14 cellular contexts compared by ENCODE assay signal in genomic region chr18:59050661-59051057, GRCh38.
"Had no signal": no experiment of that assay in that cellular context is flagged by ENCODE, and none has a peak within 500 bp of the region (broad histone marks: within the 10 kb centered on the region; RNA-seq: fewer than 3 reads in every experiment).

No MANE protein-coding gene starts in this region.

- H3K9me3 Mint-ChIP-seq: effector memory CD8-positive, alpha-beta T cell; naive thymus-derived CD8-positive, alpha-beta T cell; type B pancreatic cell had no signal

- DNase-seq: activated CD4-positive, alpha-beta T cell treated with anti-CD3 and anti-CD28 coated beads for 1 hour; activated CD4-positive, alpha-beta T cell treated with anti-CD3 and anti-CD28 coated beads, Interleukin-2, amount 50 U/mL, for 4 hours; effector memory CD8-positive, alpha-beta T cell; mesenchymal stem cell; naive thymus-derived CD8-positive, alpha-beta T cell; psoas muscle; right cardiac atrium; stimulated activated CD4-positive, alpha-beta T cell treated with anti-CD3 and anti-CD28 coated beads, Interleukin-15, amount 100 ng/mL, for 24 hours; stimulated activated CD4-positive, alpha-beta T cell treated with anti-CD3 and anti-CD28 coated beads, Interleukin-2, amount 100 ng/mL, for 48 hours; stomach had no signal

- ATAC-seq: effector memory CD8-positive, alpha-beta T cell; naive thymus-derived CD8-positive, alpha-beta T cell; right cardiac atrium had no signal

- H3K27ac Mint-ChIP-seq: activated naive CD8-positive, alpha-beta T cell; effector memory CD8-positive, alpha-beta T cell; type B pancreatic cell had no signal

- H3K4me3 Mint-ChIP-seq: activated naive CD8-positive, alpha-beta T cell; effector memory CD8-positive, alpha-beta T cell; naive thymus-derived CD8-positive, alpha-beta T cell; type B pancreatic cell had no signal

- H3K27me3 ChIP-seq: cardiac muscle cell, hepatocyte, stomach had no signal

- H3K27ac ChIP-seq: cardiac muscle cell, hepatocyte, psoas muscle, stomach had no signal

- H3K36me3 ChIP-seq: cardiac muscle cell, stomach had no signal

- H3K36me3 Mint-ChIP-seq: activated naive CD8-positive, alpha-beta T cell; naive thymus-derived CD8-positive, alpha-beta T cell; type B pancreatic cell had no signal

- H3K4me3 ChIP-seq: cardiac muscle cell, hepatocyte, psoas muscle, stomach had no signal

- H3K9me3 ChIP-seq: psoas muscle, stomach had no signal
